9 cellular contexts compared by ENCODE assay signal in the genomic region with DNA sequence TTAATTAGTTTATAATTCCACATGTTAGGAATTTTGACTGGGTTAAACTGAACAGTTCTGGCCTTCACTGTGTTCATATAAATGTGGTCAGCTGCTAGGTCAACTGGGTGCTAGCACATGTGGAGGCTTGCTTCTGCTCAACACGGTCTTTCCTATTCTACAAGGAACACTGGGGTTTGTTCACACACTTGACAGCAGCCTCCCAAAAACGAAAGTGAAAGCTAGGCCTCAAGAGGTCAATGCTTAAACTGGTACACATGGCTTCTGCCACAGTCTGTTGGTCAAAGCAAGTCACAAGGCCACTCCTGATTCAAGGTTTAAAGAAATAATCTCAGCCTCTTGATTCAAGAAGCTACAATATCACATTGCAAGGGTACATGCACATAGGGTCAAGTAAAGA.
A peak's percentile ranks its signal among the peaks of the same experiment; 100 is the strongest.
DNase-seq lines count a peak whose midpoint lies in the region; ATAC-seq and TF ChIP-seq lines count a peak whose summit lies in the region.
"Had no signal": no experiment of that assay in that cellular context is flagged by ENCODE, and none has a peak within 500 bp of the region (broad histone marks: within the 10 kb centered on the region; RNA-seq: fewer than 3 reads in every experiment).

No MANE protein-coding gene starts in this region.

- H3K36me3 Mint-ChIP-seq in mesothelial cell of epicardium: no peaks in the 10 kb centered on the region

- no peaks in the 10 kb centered on the region for H3K4me1 Mint-ChIP-seq in mesothelial cell of epicardium
- H3K4me1 Mint-ChIP-seq: neural crest cell had no signal

- intact Hi-C loops in Right ventricle myocardium superior (cut with DNase I) (no loop called here), cardiac septum (cut with DNase I) (no loop called here)

- peak; percentile 29 for ATAC-seq in Right ventricle myocardium superior (ENCODE audit: poor library complexity)
- peak; percentile 56 for ATAC-seq in HG02763 (IDR thresholded peaks at IDR 0.05; ENCODE audit: unreplicated experiment)

- no peak for DNase-seq in Right ventricle myocardium superior
- DNase-seq in cardiac septum (ENCODE audit: low spot score): no peak
- peak; percentile 13 for DNase-seq in SK-MEL-5 (ENCODE audit: low read depth, low spot score)
- peak; percentile 32 for DNase-seq in hepatic stellate cell (ENCODE audit: low spot score)
- no peak for DNase-seq in NCI-H524 (lab: John Stamatoyannopoulos, UW)
- DNase-seq in mesothelial cell of epicardium (ENCODE audit: low spot score in 2 of 2, unreplicated experiment in 2 of 2): no peak
- no peak for DNase-seq in activated gamma-delta T cell (lab: John Stamatoyannopoulos, UW)

- no peaks in the 10 kb centered on the region for H3K27me3 Mint-ChIP-seq in mesothelial cell of epicardium (ENCODE audit: low read depth)

- peaks cover 3% of the 10 kb centered on the region for H3K9me3 Mint-ChIP-seq in mesothelial cell of epicardium

- in situ Hi-C loops in SK-MEL-5 (cut with HindIII; ENCODE audit: low pct_unique_long_range_greater_than_20kb, low sequenced_read_pairs): no loop called here

- no peak overlapping the region for H3K4me3 Mint-ChIP-seq in mesothelial cell of epicardium
- H3K4me3 Mint-ChIP-seq: neural crest cell had no signal

- no peak for TF ChIP-seq CTCF in mesothelial cell of epicardium (IDR thresholded peaks at IDR 0.05; ENCODE audit: unreplicated experiment)

- no peak overlapping the region for H3K27ac Mint-ChIP-seq in mesothelial cell of epicardium

Comparison
In these comparisons a context has a peak if more than half of its experiments do, and no peak if none do; other contexts are left out.
1. DNase-seq: peak in SK-MEL-5 (single experiment) and hepatic stellate cell (single experiment); none in Right ventricle myocardium superior (single experiment), cardiac septum (single experiment), NCI-H524 (0 of 2), mesothelial cell of epicardium (0 of 2) and activated gamma-delta T cell (single experiment).